ENCODE assay signal across 8 cellular contexts in the genomic region with DNA sequence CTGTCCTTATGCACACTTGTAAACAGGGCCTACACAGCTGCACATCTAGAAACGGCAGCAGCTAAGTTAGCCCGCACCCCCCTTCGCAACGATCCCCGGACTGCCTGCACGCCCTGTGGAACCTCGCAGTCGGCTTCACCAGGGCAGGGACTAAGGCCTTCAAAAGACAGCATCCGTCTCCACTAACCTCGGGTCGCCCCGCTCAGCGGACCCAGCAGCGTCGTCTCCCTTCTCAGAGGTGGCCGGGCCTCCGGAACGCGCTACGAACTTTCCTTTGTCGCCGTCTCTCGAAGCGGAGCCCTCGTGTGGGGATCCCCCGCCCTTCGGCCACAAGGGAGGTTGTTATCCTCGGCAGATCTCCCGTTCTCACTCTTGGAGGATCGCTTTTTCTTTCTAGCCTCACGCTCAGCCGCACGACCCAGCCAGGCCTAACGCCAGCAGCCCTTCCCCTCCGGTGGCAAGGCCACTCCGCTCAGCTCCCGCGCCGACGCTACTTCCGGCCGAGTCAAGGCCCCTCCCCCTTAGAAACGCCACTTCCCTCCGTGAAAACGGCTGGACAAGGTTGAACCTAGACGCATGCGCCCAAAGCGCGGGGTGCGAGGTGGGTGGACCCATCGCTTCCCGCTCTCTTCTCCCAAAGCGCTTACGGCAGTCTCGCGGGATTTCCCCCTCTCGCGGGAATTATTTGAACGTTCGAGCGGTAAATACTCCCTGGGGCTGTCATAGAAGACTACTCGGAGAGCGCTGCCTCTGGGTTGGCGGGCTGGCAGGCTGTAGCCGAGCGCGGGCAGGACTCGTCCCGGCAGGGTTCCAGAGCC. TPM values are rescaled to one million over a fixed set of nuclear protein-coding genes. Genes with fewer than 3 reads are reported as not detected.
A peak's percentile ranks its signal among the peaks of the same experiment; 100 is the strongest.
DNase-seq lines count a peak whose midpoint lies in the region; ATAC-seq and TF ChIP-seq lines count a peak whose summit lies in the region.

A gene (minus strand): TSS at position 498 of the 818 bp plus-strand sequence. CDS start 6,616 bp downstream, outside the sequence.
A gene with protein sequence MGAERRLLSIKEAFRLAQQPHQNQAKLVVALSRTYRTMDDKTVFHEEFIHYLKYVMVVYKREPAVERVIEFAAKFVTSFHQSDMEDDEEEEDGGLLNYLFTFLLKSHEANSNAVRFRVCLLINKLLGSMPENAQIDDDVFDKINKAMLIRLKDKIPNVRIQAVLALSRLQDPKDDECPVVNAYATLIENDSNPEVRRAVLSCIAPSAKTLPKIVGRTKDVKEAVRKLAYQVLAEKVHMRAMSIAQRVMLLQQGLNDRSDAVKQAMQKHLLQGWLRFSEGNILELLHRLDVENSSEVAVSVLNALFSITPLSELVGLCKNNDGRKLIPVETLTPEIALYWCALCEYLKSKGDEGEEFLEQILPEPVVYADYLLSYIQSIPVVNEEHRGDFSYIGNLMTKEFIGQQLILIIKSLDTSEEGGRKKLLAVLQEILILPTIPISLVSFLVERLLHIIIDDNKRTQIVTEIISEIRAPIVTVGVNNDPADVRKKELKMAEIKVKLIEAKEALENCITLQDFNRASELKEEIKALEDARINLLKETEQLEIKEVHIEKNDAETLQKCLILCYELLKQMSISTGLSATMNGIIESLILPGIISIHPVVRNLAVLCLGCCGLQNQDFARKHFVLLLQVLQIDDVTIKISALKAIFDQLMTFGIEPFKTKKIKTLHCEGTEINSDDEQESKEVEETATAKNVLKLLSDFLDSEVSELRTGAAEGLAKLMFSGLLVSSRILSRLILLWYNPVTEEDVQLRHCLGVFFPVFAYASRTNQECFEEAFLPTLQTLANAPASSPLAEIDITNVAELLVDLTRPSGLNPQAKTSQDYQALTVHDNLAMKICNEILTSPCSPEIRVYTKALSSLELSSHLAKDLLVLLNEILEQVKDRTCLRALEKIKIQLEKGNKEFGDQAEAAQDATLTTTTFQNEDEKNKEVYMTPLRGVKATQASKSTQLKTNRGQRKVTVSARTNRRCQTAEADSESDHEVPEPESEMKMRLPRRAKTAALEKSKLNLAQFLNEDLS (plus strand): TSS at position 720 of the 818 bp plus-strand sequence. CDS start 99 bp downstream, outside the sequence.

- TF ChIP-seq CTCF in GM13977 (IDR thresholded peaks at IDR 0.05; ENCODE audit: extremely low read depth, insufficient read depth, missing control alignments) = no peak
- no peak for TF ChIP-seq CTCF in heart right ventricle (IDR thresholded peaks at IDR 0.05)
- no peak for TF ChIP-seq CTCF in upper lobe of right lung (IDR thresholded peaks at IDR 0.05)

- no peaks in the 10 kb centered on the region for H3K9me3 Mint-ChIP-seq in T-helper 1 cell treated with Interleukin-12 subunit alpha and Interleukin-12 subunit beta and Interleukin-4 antibody, amounts not matched to agents 30 μg/mL and 1 μg/mL, for 36 hours

- peak within 1 kb of the TSS; percentile 63 to 91 (median 84) for H3K4me3 ChIP-seq in heart right ventricle
- H3K4me3 ChIP-seq in upper lobe of right lung = peak within 1 kb of the TSS; percentile 79

- 0% methylated on average over 69 of the region's 69 CpGs for WGBS in heart right ventricle, 2 donors

- no peaks in the 10 kb centered on the region for H3K9me3 ChIP-seq in heart right ventricle
- no peaks in the 10 kb centered on the region for H3K9me3 ChIP-seq in upper lobe of right lung

- H3K27ac ChIP-seq in heart right ventricle = peak within 1 kb of the TSS; percentile 88 to 98 (median 95)
- peak within 1 kb of the TSS; percentile 94 for H3K27ac ChIP-seq in upper lobe of right lung

- ATAC-seq in HG02884 (IDR thresholded peaks at IDR 0.05; ENCODE audit: unreplicated experiment) (peak; percentile 83), heart right ventricle (peak; percentile 100), upper lobe of right lung (peak; percentile 100)

- intact Hi-C loops in heart right ventricle (cut with DNase I) = loop anchor here in 7 of 10 donors (1.0 to 10.0 kb wide), 10 partner anchors 196 to 784 kb away; a partner anchor contains a TSS
- intact Hi-C loops in posterior cingulate gyrus (cut with DNase I) = loop anchor here (5.0 kb wide), 1 partner anchor 212 kb away; a partner anchor contains a TSS
- intact Hi-C loops in upper lobe of right lung (cut with DNase I) = loop anchor here (10.0 kb wide), 1 partner anchor 784 kb away; no protein-coding TSS in a partner anchor

- peak within 1 kb of the TSS; percentile 99 for H3K27ac Mint-ChIP-seq in T-helper 1 cell treated with Interleukin-12 subunit alpha and Interleukin-12 subunit beta and Interleukin-4 antibody, amounts not matched to agents 30 μg/mL and 1 μg/mL, for 36 hours

- H3K36me3 ChIP-seq in heart right ventricle = no peaks in the 10 kb centered on the region
- no peaks in the 10 kb centered on the region for H3K36me3 ChIP-seq in upper lobe of right lung

- DNase-seq in GM13977 (ENCODE audit: low spot score) (peak; percentile 94), NCI-H1694 (lab: John Stamatoyannopoulos, UW) (peak; percentile 97), amniotic stem cell (lab: John Stamatoyannopoulos, UW) (peak; percentile 98), heart right ventricle (peak; percentile 99 to 100), posterior cingulate gyrus (peak; percentile 99 to 100 (median 100)), upper lobe of right lung (peak; percentile 100)

- in situ Hi-C loops in GM13977 (cut with MboI; ENCODE audit: low pct_unique_long_range_greater_than_20kb, low sequenced_read_pairs, unreplicated experiment) = loop anchor here (25.0 kb wide), 1 partner anchor 777 kb away; no protein-coding TSS in a partner anchor

- H3K36me3 Mint-ChIP-seq in T-helper 1 cell treated with Interleukin-12 subunit alpha and Interleukin-12 subunit beta and Interleukin-4 antibody, amounts not matched to agents 30 μg/mL and 1 μg/mL, for 36 hours (ENCODE audit: low read depth) = peaks cover 22% of the 10 kb centered on the region

- no peaks in the 10 kb centered on the region for H3K27me3 ChIP-seq in heart right ventricle
- H3K27me3 ChIP-seq in upper lobe of right lung = no peaks in the 10 kb centered on the region

- H3K4me1 ChIP-seq in heart right ventricle (peaks cover 0 to 63% (median 41%) of the 10 kb centered on the region in 9 donors), upper lobe of right lung (peaks cover 43% of the 10 kb centered on the region)

- H3K27me3 Mint-ChIP-seq in T-helper 1 cell treated with Interleukin-12 subunit alpha and Interleukin-12 subunit beta and Interleukin-4 antibody, amounts not matched to agents 30 μg/mL and 1 μg/mL, for 36 hours (ENCODE audit: low read depth) = no peaks in the 10 kb centered on the region

- peaks cover 52% of the 10 kb centered on the region for H3K4me1 Mint-ChIP-seq in T-helper 1 cell treated with Interleukin-12 subunit alpha and Interleukin-12 subunit beta and Interleukin-4 antibody, amounts not matched to agents 30 μg/mL and 1 μg/mL, for 36 hours (ENCODE audit: low read depth)

- H3K4me3 Mint-ChIP-seq in T-helper 1 cell treated with Interleukin-12 subunit alpha and Interleukin-12 subunit beta and Interleukin-4 antibody, amounts not matched to agents 30 μg/mL and 1 μg/mL, for 36 hours = peak within 1 kb of the TSS; percentile 97

RNA-seq across cellular contexts. Expression of the first gene that starts in this region (rescaled TPM):
- total RNA-seq in heart right ventricle = 10 to 100 TPM; 15.7 to 22.0 (median 19.7) TPM
- 1 to 10 TPM; 5.6 to 8.6 TPM for polyA plus RNA-seq in heart right ventricle
- total RNA-seq in upper lobe of right lung = 26.2 TPM

RNA-seq across cellular contexts. Expression of the second gene that starts in this region (rescaled TPM):
- total RNA-seq in heart right ventricle (1 to 10 TPM in 2 of 10 donors, under 1 TPM in 8; 0.08 to 3.6 (median 0.33) TPM), upper lobe of right lung (0.84 TPM)
- polyA plus RNA-seq in heart right ventricle = under 1 TPM; 0.12 to 0.29 TPM

Comparison
In these comparisons a context has a peak if more than half of its experiments do, and no peak if none do; other contexts are left out.
1. Peak in every context shown above with its lines: DNase-seq, ATAC-seq, H3K4me3 ChIP-seq and H3K27ac ChIP-seq.